11 cellular contexts compared by ENCODE assay signal in genomic region chr2:138475394-138475793, GRCh38. TPM values are rescaled to one million over a fixed set of nuclear protein-coding genes. Genes with fewer than 3 reads are reported as not detected.
DNase-seq lines count a peak whose midpoint lies in the region; ATAC-seq, FAIRE-seq and TF ChIP-seq lines count a peak whose summit lies in the region.
"Had no signal": no experiment of that assay in that cellular context is flagged by ENCODE, and none has a peak within 500 bp of the region (broad histone marks: within the 10 kb centered on the region; RNA-seq: fewer than 3 reads in every experiment).

No MANE protein-coding gene starts in this region.

- H3K27me3 ChIP-seq in prostate gland (replicated peaks; ENCODE audit: insufficient read depth), result no peaks in the 10 kb centered on the region
- no peaks in the 10 kb centered on the region for H3K27me3 ChIP-seq in left ventricle myocardium inferior (ENCODE audit: low read depth)
- H3K27me3 ChIP-seq: heart left ventricle had no signal

- no peak for TF ChIP-seq POLR2A in prostate gland (IDR thresholded peaks at IDR 0.05)

- ATAC-seq in GM21515 (IDR thresholded peaks at IDR 0.05; ENCODE audit: unreplicated experiment) (peak; percentile 88), HG03196 (IDR thresholded peaks at IDR 0.05; ENCODE audit: unreplicated experiment) (peak; percentile 77)
- ATAC-seq: activated CD4-positive, alpha-beta T cell treated with anti-CD3 and anti-CD28 coated beads for 36 hours; heart left ventricle had no signal

- H3K4me1 ChIP-seq in prostate gland (replicated peaks) (no peaks in the 10 kb centered on the region), left ventricle myocardium inferior (no peaks in the 10 kb centered on the region)

- DNase-seq in GM18507 (ENCODE audit: extremely low spot score, insufficient read length, low read depth) (peak; percentile 5), endothelial cell (ENCODE audit: low spot score) (no peak), prostate gland (ENCODE audit: low spot score) (no peak), epidermal melanocyte (ENCODE audit: insufficient read length, low spot score) (no peak), left ventricle myocardium inferior (no peak)
- no peak for DNase-seq in central memory CD4-positive, alpha-beta T cell
- DNase-seq: activated CD4-positive, alpha-beta T cell treated with anti-CD3 and anti-CD28 coated beads for 36 hours; heart left ventricle; NCI-H510A treated with DMSO at 0.1 percent for 48 hours had no signal

- peak; percentile 71 for FAIRE-seq in GM18507 (lab: Jason Lieb, UNC)

- no peaks in the 10 kb centered on the region for H3K27me3 Mint-ChIP-seq in endothelial cell (ENCODE audit: unreplicated experiment)

- no peaks in the 10 kb centered on the region for H3K9me3 Mint-ChIP-seq in endothelial cell (ENCODE audit: unreplicated experiment)

- H3K36me3 Mint-ChIP-seq in endothelial cell (ENCODE audit: low read depth, unreplicated experiment), result no peaks in the 10 kb centered on the region

- H3K27ac ChIP-seq in prostate gland, result no peak overlapping the region
- H3K27ac ChIP-seq in left ventricle myocardium inferior (replicated peaks), result no peak overlapping the region

- peaks cover 37% of the 10 kb centered on the region for H3K4me1 Mint-ChIP-seq in endothelial cell (ENCODE audit: unreplicated experiment)
- H3K4me1 Mint-ChIP-seq: activated CD4-positive, alpha-beta T cell treated with anti-CD3 and anti-CD28 coated beads for 36 hours had no signal

- H3K36me3 ChIP-seq in prostate gland, result no peaks in the 10 kb centered on the region
- no peaks in the 10 kb centered on the region for H3K36me3 ChIP-seq in left ventricle myocardium inferior
- H3K36me3 ChIP-seq: heart left ventricle had no signal

- no peak overlapping the region for H3K4me3 ChIP-seq in prostate gland
- H3K4me3 ChIP-seq in left ventricle myocardium inferior, result no peak overlapping the region
- H3K4me3 ChIP-seq: heart left ventricle had no signal

- intact Hi-C loops in prostate gland (cut with DNase I) (no loop called here), left ventricle myocardium inferior (cut with micrococcal nuclease) (no loop called here)

- H3K4me3 Mint-ChIP-seq in endothelial cell (ENCODE audit: unreplicated experiment), result no peak overlapping the region
- H3K4me3 Mint-ChIP-seq: activated CD4-positive, alpha-beta T cell treated with anti-CD3 and anti-CD28 coated beads for 36 hours had no signal

- TF ChIP-seq CTCF in endothelial cell (IDR thresholded peaks at IDR 0.05; ENCODE audit: unreplicated experiment), result no peak
- TF ChIP-seq CTCF in prostate gland (IDR thresholded peaks at IDR 0.05), result no peak
- no peak for TF ChIP-seq CTCF in left ventricle myocardium inferior (IDR thresholded peaks at IDR 0.05; ENCODE audit: borderline replicate concordance)

- WGBS in prostate gland, result 38% methylated on average over 4 of the region's 4 CpGs

- peak overlapping the region; percentile 80 for H3K27ac Mint-ChIP-seq in endothelial cell (ENCODE audit: unreplicated experiment)
- H3K27ac Mint-ChIP-seq: activated CD4-positive, alpha-beta T cell treated with anti-CD3 and anti-CD28 coated beads for 36 hours had no signal

- H3K9me3 ChIP-seq in prostate gland (no peaks in the 10 kb centered on the region), left ventricle myocardium inferior (replicated peaks) (no peaks in the 10 kb centered on the region)
- H3K9me3 ChIP-seq: heart left ventricle had no signal

RNA-seq across cellular contexts. Expression of gene SPOPL, which starts 26.2 kb away (rescaled TPM):
- total RNA-seq in endothelial cell (ENCODE audit: unreplicated experiment) (27.8 TPM), prostate gland (10 to 100 TPM; 19.7 to 24.9 TPM), left ventricle myocardium inferior (13.5 TPM)
